9 cellular contexts compared by ENCODE assay signal in the genomic region with DNA sequence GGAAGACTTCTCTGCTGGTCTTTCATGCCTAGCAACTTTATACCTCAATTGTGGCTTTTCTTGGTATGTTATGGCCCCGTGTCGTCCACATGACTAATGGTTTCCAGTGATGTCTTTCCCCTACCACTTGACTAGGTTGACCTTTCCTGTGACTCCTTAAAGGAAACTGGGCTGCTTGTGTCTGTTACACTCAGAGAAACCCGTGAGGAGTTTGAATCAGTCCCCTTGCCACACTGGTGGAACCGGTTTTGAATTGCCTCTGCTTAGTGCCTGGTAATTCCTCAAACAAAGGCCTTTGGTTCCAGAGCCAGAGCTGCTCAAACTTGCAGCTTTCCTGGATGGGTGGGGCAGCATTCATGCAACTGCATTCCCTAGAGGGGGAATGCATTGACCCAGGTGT. TPM values are rescaled to one million over a fixed set of nuclear protein-coding genes. Genes with fewer than 3 reads are reported as not detected.
DNase-seq lines count a peak whose midpoint lies in the region; TF ChIP-seq lines count a peak whose summit lies in the region.
"Had no signal": no experiment of that assay in that cellular context is flagged by ENCODE, and none has a peak within 500 bp of the region (broad histone marks: within the 10 kb centered on the region; RNA-seq: fewer than 3 reads in every experiment).

No MANE protein-coding gene starts in this region.

- TF ChIP-seq POLR2A in breast epithelium (IDR thresholded peaks at IDR 0.05) = no peak

- H3K4me1 ChIP-seq in breast epithelium = peaks cover 0 to 6% of the 10 kb centered on the region in 2 donors
- no peaks in the 10 kb centered on the region for H3K4me1 ChIP-seq in muscle layer of duodenum (ENCODE audit: control insufficient read depth in 1 of 2, insufficient read depth in 2 of 2, low read length in 2 of 2)

- H3K4me3 ChIP-seq in breast epithelium (peak overlapping the region in 1 of 3 donors; percentile 7), muscle layer of duodenum (ENCODE audit: low read depth in 1 of 2, low read length in 2 of 2) (no peak overlapping the region)

- H3K36me3 ChIP-seq in breast epithelium (no peaks in the 10 kb centered on the region), muscle layer of duodenum (ENCODE audit: control insufficient read depth in 1 of 2, insufficient read depth in 2 of 2, low read length in 2 of 2) (no peaks in the 10 kb centered on the region)

- no peaks in the 10 kb centered on the region for H3K9me3 ChIP-seq in breast epithelium
- no peaks in the 10 kb centered on the region for H3K9me3 ChIP-seq in muscle layer of duodenum (ENCODE audit: control insufficient read depth in 1 of 2, low read length in 2 of 2)

- H3K27ac ChIP-seq in breast epithelium (peak overlapping the region; percentile 92 to 94), muscle layer of duodenum (ENCODE audit: low read length) (peak overlapping the region; percentile 60)

- H3K27me3 ChIP-seq in breast epithelium (no peaks in the 10 kb centered on the region), muscle layer of duodenum (ENCODE audit: low read depth, low read length) (no peaks in the 10 kb centered on the region)

- intact Hi-C loops in breast epithelium (cut with DNase I; ENCODE audit: low total_unique reads) = loop anchor here (5.0 kb wide), 1 partner anchor 1615 kb away; no protein-coding TSS in a partner anchor

- DNase-seq in SIG-M5 treated with dmso at 0.1 percent for 504 hours (lab: John Stamatoyannopoulos, UW; ENCODE audit: unreplicated experiment) = peak; percentile 80
- DNase-seq in SIG-M5 (lab: John Stamatoyannopoulos, UW) = no peak
- peak; percentile 45 for DNase-seq in NCI-H1436 (lab: John Stamatoyannopoulos, UW)
- DNase-seq in breast epithelium (ENCODE audit: low spot score in 2 of 2) = peak; percentile 83 to 94
- no peak for DNase-seq in superior temporal gyrus (ENCODE audit: extremely low spot score)
- no peak for DNase-seq in Kasumi-1 (lab: John Stamatoyannopoulos, UW)
- DNase-seq in stimulated activated CD4-positive, alpha-beta T cell treated with anti-CD3 and anti-CD28 coated beads, Interleukin-4, amount 100 ng/mL, for 24 hours = no peak

- no peak for TF ChIP-seq CTCF in breast epithelium (IDR thresholded peaks at IDR 0.05)

RNA-seq across cellular contexts. Expression of a gene that starts 21.9 kb away (rescaled TPM):
- under 1 TPM; 0.15 to 0.33 (median 0.16) TPM for total RNA-seq in breast epithelium
- total RNA-seq: CD4-positive, CD25-positive, alpha-beta regulatory T cell had no signal

RNA-seq across cellular contexts. Expression of a gene that starts 44.2 kb away (rescaled TPM):
- 10 to 100 TPM; 21.1 to 35.7 (median 23.3) TPM for total RNA-seq in breast epithelium

Comparison
In these comparisons a context has a peak if more than half of its experiments do, and no peak if none do; other contexts are left out.
1. DNase-seq: peak in SIG-M5 treated with dmso at 0.1 percent for 504 hours (single experiment), NCI-H1436 (single experiment) and breast epithelium (2 of 2); none in SIG-M5 (single experiment), superior temporal gyrus (single experiment), Kasumi-1 (0 of 2) and stimulated activated CD4-positive, alpha-beta T cell treated with anti-CD3 and anti-CD28 coated beads, Interleukin-4, amount 100 ng/mL, for 24 hours (single experiment).